ENCODE assay signal across 1 cellular context in the genomic region with DNA sequence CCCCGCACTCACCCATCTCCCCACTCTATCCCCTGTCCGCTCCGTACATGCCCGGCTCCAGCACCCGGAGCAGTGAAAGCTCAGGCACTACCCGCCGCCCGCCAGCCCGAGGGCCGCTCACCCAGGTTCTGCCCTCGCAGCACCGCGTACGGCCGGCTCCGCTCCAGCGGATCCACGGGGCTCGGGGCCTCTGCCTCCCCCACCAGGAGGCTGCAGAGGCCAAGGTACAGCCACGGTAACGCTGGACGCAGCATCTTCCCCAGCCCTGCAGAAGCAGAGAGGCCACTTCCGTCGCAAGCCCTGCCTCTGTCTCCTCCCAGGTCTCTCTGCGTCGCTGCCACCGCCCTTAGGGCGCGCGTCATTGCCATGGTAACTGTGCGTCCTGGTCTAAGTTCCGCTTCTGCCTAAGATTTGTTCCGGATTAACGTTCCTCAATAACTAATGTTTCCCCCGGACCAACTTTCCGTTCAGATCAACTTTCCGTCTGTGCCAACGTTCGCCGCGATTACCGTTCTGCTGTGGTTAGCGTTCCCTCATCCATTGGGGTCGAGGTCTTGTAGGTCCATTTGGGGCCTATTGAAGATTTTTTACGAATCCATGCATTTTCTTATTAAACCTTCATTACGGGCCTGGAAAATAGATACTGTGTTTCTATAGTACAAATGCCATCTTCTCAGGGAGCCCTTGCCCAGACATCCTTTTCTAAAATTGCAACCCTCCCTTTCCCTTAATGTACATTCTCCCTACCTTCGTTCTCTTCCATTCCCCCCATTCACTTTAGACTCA.
A peak's percentile ranks its signal among the peaks of the same experiment; 100 is the strongest.
TF ChIP-seq lines count a peak whose summit lies in the region.

A gene with protein sequence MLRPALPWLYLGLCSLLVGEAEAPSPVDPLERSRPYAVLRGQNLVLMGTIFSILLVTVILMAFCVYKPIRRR (minus strand): TSS at position 281 of the 786 bp plus-strand sequence. CDS start 27 bp downstream, at position 254.

TF ChIP-seq in HEK293, 187 proteins besides CTCF, POLR2A, EP300 and RAD21 (continued from another document and continues in another):
- TF ChIP-seq, protein P1, sequence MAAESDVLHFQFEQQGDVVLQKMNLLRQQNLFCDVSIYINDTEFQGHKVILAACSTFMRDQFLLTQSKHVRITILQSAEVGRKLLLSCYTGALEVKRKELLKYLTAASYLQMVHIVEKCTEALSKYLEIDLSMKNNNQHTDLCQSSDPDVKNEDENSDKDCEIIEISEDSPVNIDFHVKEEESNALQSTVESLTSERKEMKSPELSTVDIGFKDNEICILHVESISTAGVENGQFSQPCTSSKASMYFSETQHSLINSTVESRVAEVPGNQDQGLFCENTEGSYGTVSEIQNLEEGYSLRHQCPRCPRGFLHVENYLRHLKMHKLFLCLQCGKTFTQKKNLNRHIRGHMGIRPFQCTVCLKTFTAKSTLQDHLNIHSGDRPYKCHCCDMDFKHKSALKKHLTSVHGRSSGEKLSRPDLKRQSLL (tag by site-specific recombination; IDR thresholded peaks at IDR 0.05) = peak; percentile 66; the same call in 1 of the 2 replicates
- TF ChIP-seq, protein P2, sequence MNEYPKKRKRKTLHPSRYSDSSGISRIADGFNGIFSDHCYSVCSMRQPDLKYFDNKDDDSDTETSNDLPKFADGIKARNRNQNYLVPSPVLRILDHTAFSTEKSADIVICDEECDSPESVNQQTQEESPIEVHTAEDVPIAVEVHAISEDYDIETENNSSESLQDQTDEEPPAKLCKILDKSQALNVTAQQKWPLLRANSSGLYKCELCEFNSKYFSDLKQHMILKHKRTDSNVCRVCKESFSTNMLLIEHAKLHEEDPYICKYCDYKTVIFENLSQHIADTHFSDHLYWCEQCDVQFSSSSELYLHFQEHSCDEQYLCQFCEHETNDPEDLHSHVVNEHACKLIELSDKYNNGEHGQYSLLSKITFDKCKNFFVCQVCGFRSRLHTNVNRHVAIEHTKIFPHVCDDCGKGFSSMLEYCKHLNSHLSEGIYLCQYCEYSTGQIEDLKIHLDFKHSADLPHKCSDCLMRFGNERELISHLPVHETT (tag by site-specific recombination; IDR thresholded peaks at IDR 0.05) = peak; percentile 80
- TF ChIP-seq ZNF214 (tag by site-specific recombination; IDR thresholded peaks at IDR 0.05; ENCODE audit: borderline replicate concordance) (no peak), FEZF1 (tag by site-specific recombination; IDR thresholded peaks at IDR 0.05) (no peak), ZNF157 (tag by site-specific recombination; IDR thresholded peaks at IDR 0.05) (no peak), ZNF169 (tag by site-specific recombination; IDR thresholded peaks at IDR 0.05) (no peak), ZNF112 (tag by site-specific recombination; IDR thresholded peaks at IDR 0.05) (no peak), ZNF404 (tag by site-specific recombination; IDR thresholded peaks at IDR 0.05) (0 out of 2 replicates have a peak, but pooled peaks have one; percentile 31), ZNF174 (tag by site-specific recombination; IDR thresholded peaks at IDR 0.05) (no peak), ZNF623 (tag by site-specific recombination; IDR thresholded peaks at IDR 0.05) (no peak), ZNF433 (tag by site-specific recombination; IDR thresholded peaks at IDR 0.05; ENCODE audit: low read depth) (no peak), SALL2 (tag by site-specific recombination; IDR thresholded peaks at IDR 0.05; ENCODE audit: borderline replicate concordance) (no peak), ZNF146 (tag by site-specific recombination; IDR thresholded peaks at IDR 0.05) (peak; percentile 70; the same call in 1 of the 2 replicates), SCRT1 (tag by site-specific recombination; IDR thresholded peaks at IDR 0.05; ENCODE audit: borderline replicate concordance) (0 out of 2 replicates have a peak, but pooled peaks have one; percentile 8), ZNF777 (tag by site-specific recombination; IDR thresholded peaks at IDR 0.05; ENCODE audit: borderline replicate concordance) (peak; percentile 84; the same call in 1 of the 2 replicates), ZNF175 (tag by site-specific recombination; IDR thresholded peaks at IDR 0.05) (no peak), ZBTB1 (tag by site-specific recombination; IDR thresholded peaks at IDR 0.05) (no peak), ZBTB20 (tag by site-specific recombination; IDR thresholded peaks at IDR 0.05) (peak; percentile 67), ZNF660 (tag by site-specific recombination; IDR thresholded peaks at IDR 0.05) (peak; percentile 98), ZNF501 (tag by site-specific recombination; IDR thresholded peaks at IDR 0.05) (peak; percentile 93), ZNF76 (tag by site-specific recombination; IDR thresholded peaks at IDR 0.05; ENCODE audit: borderline replicate concordance, low read depth) (peak; percentile 90), SP3 (tag by site-specific recombination; IDR thresholded peaks at IDR 0.05) (peak; percentile 89), ZNF654 (tag by site-specific recombination; IDR thresholded peaks at IDR 0.05; ENCODE audit: low read depth) (0 out of 2 replicates have a peak, but pooled peaks have one; percentile 6), OVOL3 (tag by site-specific recombination; IDR thresholded peaks at IDR 0.05) (peak; percentile 92; the same call in 1 of the 2 replicates), ZNF585B (tag by site-specific recombination; IDR thresholded peaks at IDR 0.05) (no peak), SP2 (tag by site-specific recombination; IDR thresholded peaks at IDR 0.05) (peak; percentile 82), ZNF324 (tag by site-specific recombination; IDR thresholded peaks at IDR 0.05) (peak; percentile 99)
- TF ChIP-seq, protein P3, sequence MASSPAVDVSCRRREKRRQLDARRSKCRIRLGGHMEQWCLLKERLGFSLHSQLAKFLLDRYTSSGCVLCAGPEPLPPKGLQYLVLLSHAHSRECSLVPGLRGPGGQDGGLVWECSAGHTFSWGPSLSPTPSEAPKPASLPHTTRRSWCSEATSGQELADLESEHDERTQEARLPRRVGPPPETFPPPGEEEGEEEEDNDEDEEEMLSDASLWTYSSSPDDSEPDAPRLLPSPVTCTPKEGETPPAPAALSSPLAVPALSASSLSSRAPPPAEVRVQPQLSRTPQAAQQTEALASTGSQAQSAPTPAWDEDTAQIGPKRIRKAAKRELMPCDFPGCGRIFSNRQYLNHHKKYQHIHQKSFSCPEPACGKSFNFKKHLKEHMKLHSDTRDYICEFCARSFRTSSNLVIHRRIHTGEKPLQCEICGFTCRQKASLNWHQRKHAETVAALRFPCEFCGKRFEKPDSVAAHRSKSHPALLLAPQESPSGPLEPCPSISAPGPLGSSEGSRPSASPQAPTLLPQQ (tag by site-specific recombination; IDR thresholded peaks at IDR 0.05) = peak; percentile 94
- TF ChIP-seq, protein P4, sequence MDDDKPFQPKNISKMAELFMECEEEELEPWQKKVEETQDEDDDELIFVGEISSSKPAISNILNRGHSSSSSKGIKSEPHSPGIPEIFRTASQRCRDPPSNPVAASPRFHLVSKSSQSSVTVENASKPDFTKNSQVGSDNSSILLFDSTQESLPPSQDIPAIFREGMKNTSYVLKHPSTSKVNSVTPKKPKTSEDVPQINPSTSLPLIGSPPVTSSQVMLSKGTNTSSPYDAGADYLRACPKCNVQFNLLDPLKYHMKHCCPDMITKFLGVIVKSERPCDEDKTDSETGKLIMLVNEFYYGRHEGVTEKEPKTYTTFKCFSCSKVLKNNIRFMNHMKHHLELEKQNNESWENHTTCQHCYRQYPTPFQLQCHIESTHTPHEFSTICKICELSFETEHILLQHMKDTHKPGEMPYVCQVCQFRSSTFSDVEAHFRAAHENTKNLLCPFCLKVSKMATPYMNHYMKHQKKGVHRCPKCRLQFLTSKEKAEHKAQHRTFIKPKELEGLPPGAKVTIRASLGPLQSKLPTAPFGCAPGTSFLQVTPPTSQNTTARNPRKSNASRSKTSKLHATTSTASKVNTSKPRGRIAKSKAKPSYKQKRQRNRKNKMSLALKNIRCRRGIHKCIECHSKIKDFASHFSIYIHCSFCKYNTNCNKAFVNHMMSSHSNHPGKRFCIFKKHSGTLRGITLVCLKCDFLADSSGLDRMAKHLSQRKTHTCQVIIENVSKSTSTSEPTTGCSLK (tag by site-specific recombination; IDR thresholded peaks at IDR 0.05) = no peak
- TF ChIP-seq, protein P5, sequence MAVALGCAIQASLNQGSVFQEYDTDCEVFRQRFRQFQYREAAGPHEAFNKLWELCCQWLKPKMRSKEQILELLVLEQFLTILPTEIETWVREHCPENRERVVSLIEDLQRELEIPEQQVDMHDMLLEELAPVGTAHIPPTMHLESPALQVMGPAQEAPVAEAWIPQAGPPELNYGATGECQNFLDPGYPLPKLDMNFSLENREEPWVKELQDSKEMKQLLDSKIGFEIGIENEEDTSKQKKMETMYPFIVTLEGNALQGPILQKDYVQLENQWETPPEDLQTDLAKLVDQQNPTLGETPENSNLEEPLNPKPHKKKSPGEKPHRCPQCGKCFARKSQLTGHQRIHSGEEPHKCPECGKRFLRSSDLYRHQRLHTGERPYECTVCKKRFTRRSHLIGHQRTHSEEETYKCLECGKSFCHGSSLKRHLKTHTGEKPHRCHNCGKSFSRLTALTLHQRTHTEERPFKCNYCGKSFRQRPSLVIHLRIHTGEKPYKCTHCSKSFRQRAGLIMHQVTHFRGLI (tag by site-specific recombination; IDR thresholded peaks at IDR 0.05) = no peak; the same call in 1 of the 2 replicates
- TF ChIP-seq, protein P6, sequence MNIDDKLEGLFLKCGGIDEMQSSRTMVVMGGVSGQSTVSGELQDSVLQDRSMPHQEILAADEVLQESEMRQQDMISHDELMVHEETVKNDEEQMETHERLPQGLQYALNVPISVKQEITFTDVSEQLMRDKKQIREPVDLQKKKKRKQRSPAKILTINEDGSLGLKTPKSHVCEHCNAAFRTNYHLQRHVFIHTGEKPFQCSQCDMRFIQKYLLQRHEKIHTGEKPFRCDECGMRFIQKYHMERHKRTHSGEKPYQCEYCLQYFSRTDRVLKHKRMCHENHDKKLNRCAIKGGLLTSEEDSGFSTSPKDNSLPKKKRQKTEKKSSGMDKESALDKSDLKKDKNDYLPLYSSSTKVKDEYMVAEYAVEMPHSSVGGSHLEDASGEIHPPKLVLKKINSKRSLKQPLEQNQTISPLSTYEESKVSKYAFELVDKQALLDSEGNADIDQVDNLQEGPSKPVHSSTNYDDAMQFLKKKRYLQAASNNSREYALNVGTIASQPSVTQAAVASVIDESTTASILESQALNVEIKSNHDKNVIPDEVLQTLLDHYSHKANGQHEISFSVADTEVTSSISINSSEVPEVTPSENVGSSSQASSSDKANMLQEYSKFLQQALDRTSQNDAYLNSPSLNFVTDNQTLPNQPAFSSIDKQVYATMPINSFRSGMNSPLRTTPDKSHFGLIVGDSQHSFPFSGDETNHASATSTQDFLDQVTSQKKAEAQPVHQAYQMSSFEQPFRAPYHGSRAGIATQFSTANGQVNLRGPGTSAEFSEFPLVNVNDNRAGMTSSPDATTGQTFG (tag by site-specific recombination; IDR thresholded peaks at IDR 0.05; ENCODE audit: borderline replicate concordance) = no peak
- TF ChIP-seq, protein P7, sequence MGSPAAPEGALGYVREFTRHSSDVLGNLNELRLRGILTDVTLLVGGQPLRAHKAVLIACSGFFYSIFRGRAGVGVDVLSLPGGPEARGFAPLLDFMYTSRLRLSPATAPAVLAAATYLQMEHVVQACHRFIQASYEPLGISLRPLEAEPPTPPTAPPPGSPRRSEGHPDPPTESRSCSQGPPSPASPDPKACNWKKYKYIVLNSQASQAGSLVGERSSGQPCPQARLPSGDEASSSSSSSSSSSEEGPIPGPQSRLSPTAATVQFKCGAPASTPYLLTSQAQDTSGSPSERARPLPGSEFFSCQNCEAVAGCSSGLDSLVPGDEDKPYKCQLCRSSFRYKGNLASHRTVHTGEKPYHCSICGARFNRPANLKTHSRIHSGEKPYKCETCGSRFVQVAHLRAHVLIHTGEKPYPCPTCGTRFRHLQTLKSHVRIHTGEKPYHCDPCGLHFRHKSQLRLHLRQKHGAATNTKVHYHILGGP (tag by site-specific recombination; IDR thresholded peaks at IDR 0.05) = no peak
- TF ChIP-seq, protein P8, sequence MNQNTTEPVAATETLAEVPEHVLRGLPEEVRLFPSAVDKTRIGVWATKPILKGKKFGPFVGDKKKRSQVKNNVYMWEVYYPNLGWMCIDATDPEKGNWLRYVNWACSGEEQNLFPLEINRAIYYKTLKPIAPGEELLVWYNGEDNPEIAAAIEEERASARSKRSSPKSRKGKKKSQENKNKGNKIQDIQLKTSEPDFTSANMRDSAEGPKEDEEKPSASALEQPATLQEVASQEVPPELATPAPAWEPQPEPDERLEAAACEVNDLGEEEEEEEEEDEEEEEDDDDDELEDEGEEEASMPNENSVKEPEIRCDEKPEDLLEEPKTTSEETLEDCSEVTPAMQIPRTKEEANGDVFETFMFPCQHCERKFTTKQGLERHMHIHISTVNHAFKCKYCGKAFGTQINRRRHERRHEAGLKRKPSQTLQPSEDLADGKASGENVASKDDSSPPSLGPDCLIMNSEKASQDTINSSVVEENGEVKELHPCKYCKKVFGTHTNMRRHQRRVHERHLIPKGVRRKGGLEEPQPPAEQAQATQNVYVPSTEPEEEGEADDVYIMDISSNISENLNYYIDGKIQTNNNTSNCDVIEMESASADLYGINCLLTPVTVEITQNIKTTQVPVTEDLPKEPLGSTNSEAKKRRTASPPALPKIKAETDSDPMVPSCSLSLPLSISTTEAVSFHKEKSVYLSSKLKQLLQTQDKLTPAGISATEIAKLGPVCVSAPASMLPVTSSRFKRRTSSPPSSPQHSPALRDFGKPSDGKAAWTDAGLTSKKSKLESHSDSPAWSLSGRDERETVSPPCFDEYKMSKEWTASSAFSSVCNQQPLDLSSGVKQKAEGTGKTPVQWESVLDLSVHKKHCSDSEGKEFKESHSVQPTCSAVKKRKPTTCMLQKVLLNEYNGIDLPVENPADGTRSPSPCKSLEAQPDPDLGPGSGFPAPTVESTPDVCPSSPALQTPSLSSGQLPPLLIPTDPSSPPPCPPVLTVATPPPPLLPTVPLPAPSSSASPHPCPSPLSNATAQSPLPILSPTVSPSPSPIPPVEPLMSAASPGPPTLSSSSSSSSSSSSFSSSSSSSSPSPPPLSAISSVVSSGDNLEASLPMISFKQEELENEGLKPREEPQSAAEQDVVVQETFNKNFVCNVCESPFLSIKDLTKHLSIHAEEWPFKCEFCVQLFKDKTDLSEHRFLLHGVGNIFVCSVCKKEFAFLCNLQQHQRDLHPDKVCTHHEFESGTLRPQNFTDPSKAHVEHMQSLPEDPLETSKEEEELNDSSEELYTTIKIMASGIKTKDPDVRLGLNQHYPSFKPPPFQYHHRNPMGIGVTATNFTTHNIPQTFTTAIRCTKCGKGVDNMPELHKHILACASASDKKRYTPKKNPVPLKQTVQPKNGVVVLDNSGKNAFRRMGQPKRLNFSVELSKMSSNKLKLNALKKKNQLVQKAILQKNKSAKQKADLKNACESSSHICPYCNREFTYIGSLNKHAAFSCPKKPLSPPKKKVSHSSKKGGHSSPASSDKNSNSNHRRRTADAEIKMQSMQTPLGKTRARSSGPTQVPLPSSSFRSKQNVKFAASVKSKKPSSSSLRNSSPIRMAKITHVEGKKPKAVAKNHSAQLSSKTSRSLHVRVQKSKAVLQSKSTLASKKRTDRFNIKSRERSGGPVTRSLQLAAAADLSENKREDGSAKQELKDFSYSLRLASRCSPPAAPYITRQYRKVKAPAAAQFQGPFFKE (tag by site-specific recombination; IDR thresholded peaks at IDR 0.05; ENCODE audit: borderline replicate concordance) = no peak
- TF ChIP-seq, protein P9, sequence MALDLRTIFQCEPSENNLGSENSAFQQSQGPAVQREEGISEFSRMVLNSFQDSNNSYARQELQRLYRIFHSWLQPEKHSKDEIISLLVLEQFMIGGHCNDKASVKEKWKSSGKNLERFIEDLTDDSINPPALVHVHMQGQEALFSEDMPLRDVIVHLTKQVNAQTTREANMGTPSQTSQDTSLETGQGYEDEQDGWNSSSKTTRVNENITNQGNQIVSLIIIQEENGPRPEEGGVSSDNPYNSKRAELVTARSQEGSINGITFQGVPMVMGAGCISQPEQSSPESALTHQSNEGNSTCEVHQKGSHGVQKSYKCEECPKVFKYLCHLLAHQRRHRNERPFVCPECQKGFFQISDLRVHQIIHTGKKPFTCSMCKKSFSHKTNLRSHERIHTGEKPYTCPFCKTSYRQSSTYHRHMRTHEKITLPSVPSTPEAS (tag by site-specific recombination; IDR thresholded peaks at IDR 0.05) = peak; percentile 64; the same call in 1 of the 2 replicates
